Comparison of ENCODE assay signal across 14 cellular contexts in the genomic region with DNA sequence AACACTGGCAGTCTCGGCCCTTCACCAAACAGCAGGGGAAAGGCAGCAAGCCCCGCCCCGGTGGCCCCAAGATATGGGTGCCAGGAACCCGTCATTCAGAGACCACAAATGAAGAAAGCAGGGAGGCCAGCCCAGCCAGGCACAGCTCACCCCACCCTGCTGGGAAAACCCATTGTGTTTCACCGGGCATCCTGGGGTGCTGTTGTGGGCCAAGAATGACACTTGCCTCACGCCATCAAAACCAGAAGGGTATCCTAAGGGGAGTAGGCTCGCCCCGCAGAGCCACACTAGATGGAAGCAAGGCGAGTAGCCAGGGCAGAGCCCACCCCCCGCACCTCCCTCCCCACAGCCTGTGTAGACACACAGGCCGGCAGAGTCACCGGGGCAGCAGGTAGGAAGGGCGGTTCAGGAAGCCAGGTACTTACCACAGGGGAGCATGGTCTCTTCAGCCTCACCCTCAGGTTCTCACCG.
DNase-seq lines count a peak whose midpoint lies in the region; ATAC-seq, FAIRE-seq and TF ChIP-seq lines count a peak whose summit lies in the region.
"Had no signal": no experiment of that assay in that cellular context is flagged by ENCODE, and none has a peak within 500 bp of the region (broad histone marks: within the 10 kb centered on the region; RNA-seq: fewer than 3 reads in every experiment).

No MANE protein-coding gene starts in this region.

- no peaks in the 10 kb centered on the region for H3K9me3 Mint-ChIP-seq in natural killer cell treated with Interleukin-12 subunit alpha and Interleukin-12 subunit beta and Interleukin-15 and Interleukin-18, amount 100 ng/mL, for 72 hours
- no peaks in the 10 kb centered on the region for H3K9me3 Mint-ChIP-seq in natural killer cell
- H3K9me3 Mint-ChIP-seq in astrocyte (ENCODE audit: unreplicated experiment), result no peaks in the 10 kb centered on the region
- H3K9me3 Mint-ChIP-seq: stimulated activated naive CD8-positive, alpha-beta T cell treated with anti-CD3 and anti-CD28 coated beads, Interleukin-15, Interleukin-2, amounts not matched to agents 100 ng/mL and 50 ng/mL, for 24 hours had no signal

- CTCF ChIA-PET in A673 (lab: Charles Lee), result interaction anchor here (1.5 kb wide), 1 partner anchor 9 kb away, joined by 3 read pairs; no protein-coding TSS in a partner anchor

- H3K27ac ChIP-seq in astrocyte (ENCODE audit: low read depth, low read length), result no peak overlapping the region
- H3K27ac ChIP-seq in A673 (ENCODE audit: low read depth, low read length, poor library complexity, severe bottlenecking), result no peak overlapping the region

- H4K20me1 ChIP-seq in astrocyte (ENCODE audit: insufficient read depth, low read length), result no peaks in the 10 kb centered on the region

- H3K9me3 ChIP-seq in astrocyte (ENCODE audit: insufficient read depth, low read depth, low read length) (no peaks in the 10 kb centered on the region), A673 (ENCODE audit: low read depth, low read length, poor library complexity, severe bottlenecking) (no peaks in the 10 kb centered on the region)

- H3K27me3 ChIP-seq in astrocyte (ENCODE audit: insufficient read depth, low read length) (no peaks in the 10 kb centered on the region), A673 (replicated peaks; ENCODE audit: insufficient read depth, low read depth, low read length, poor library complexity) (no peaks in the 10 kb centered on the region)

- H3K27ac Mint-ChIP-seq in natural killer cell treated with Interleukin-12 subunit alpha and Interleukin-12 subunit beta and Interleukin-15 and Interleukin-18, amount 100 ng/mL, for 72 hours, result peak overlapping the region; percentile 28 to 69
- H3K27ac Mint-ChIP-seq in natural killer cell (no peak overlapping the region), astrocyte (ENCODE audit: unreplicated experiment) (no peak overlapping the region)

- no peak overlapping the region for H3K9ac ChIP-seq in astrocyte (ENCODE audit: low read length)

- no peak overlapping the region for H2AFZ ChIP-seq in astrocyte (ENCODE audit: low read depth, low read length)

- H3K4me3 Mint-ChIP-seq in natural killer cell treated with Interleukin-12 subunit alpha and Interleukin-12 subunit beta and Interleukin-15 and Interleukin-18, amount 100 ng/mL, for 72 hours, result peak overlapping the region; percentile 73
- H3K4me3 Mint-ChIP-seq in natural killer cell, result no peak overlapping the region
- no peak overlapping the region for H3K4me3 Mint-ChIP-seq in astrocyte (ENCODE audit: unreplicated experiment)

- H3K4me1 ChIP-seq in astrocyte (ENCODE audit: insufficient read depth, low read length) (peaks cover 13% of the 10 kb centered on the region), A673 (ENCODE audit: insufficient read depth, low read length, poor library complexity, severe bottlenecking) (peaks cover 10% of the 10 kb centered on the region)

- TF ChIP-seq CTCF in natural killer cell (IDR thresholded peaks at IDR 0.05), result no peak
- no peak for TF ChIP-seq CTCF in astrocyte (IDR thresholded peaks at IDR 0.05; ENCODE audit: insufficient read depth, low read depth, low read length)
- no peak for TF ChIP-seq CTCF in A673 (conservative IDR thresholded peaks at IDR 0.05; ENCODE audit: low read depth, low read length)

- peaks cover 6 to 8% of the 10 kb centered on the region in 2 donors for H3K4me1 Mint-ChIP-seq in natural killer cell treated with Interleukin-12 subunit alpha and Interleukin-12 subunit beta and Interleukin-15 and Interleukin-18, amount 100 ng/mL, for 72 hours (ENCODE audit: low read depth in 2 of 2)
- H3K4me1 Mint-ChIP-seq in natural killer cell (peaks cover 6 to 12% of the 10 kb centered on the region in 2 donors), astrocyte (ENCODE audit: low read depth, unreplicated experiment) (peaks cover 7% of the 10 kb centered on the region)

- ATAC-seq in natural killer cell treated with Interleukin-12 subunit alpha and Interleukin-12 subunit beta and Interleukin-15 and Interleukin-18, amount 100 ng/mL, for 72 hours, result peak; percentile 55 to 70
- no peak for ATAC-seq in natural killer cell
- peak; percentile 39 for ATAC-seq in HG02798 (IDR thresholded peaks at IDR 0.05; ENCODE audit: poor library complexity, unreplicated experiment)
- no peak for ATAC-seq in HG02840 (IDR thresholded peaks at IDR 0.05; ENCODE audit: low FRiP score, unreplicated experiment)
- no peak for ATAC-seq in HG03196 (IDR thresholded peaks at IDR 0.05; ENCODE audit: unreplicated experiment)

- no peaks in the 10 kb centered on the region for H3K79me2 ChIP-seq in astrocyte (ENCODE audit: insufficient read depth, low read length)

- peaks cover 20 to 35% of the 10 kb centered on the region in 2 donors for H3K27me3 Mint-ChIP-seq in natural killer cell treated with Interleukin-12 subunit alpha and Interleukin-12 subunit beta and Interleukin-15 and Interleukin-18, amount 100 ng/mL, for 72 hours
- H3K27me3 Mint-ChIP-seq in natural killer cell (ENCODE audit: low read depth in 2 of 2) (peaks cover 35 to 40% of the 10 kb centered on the region in 2 donors), astrocyte (ENCODE audit: low read depth, unreplicated experiment) (peaks cover 4% of the 10 kb centered on the region)

- no peaks in the 10 kb centered on the region for H3K36me3 ChIP-seq in astrocyte (ENCODE audit: insufficient read depth, low read length)
- H3K36me3 ChIP-seq in A673 (ENCODE audit: insufficient read depth, low read length, poor library complexity, severe bottlenecking), result no peaks in the 10 kb centered on the region

- intact Hi-C loops in natural killer cell (cut with micrococcal nuclease), result no loop called here
- intact Hi-C loops in A673 (cut with micrococcal nuclease; ENCODE audit: unreplicated experiment), result loop anchor here (5.0 kb wide), 2 partner anchors 58 to 543 kb away; no protein-coding TSS in a partner anchor

- POLR2A ChIA-PET in A673 (lab: Charles Lee; ENCODE audit: low non-redundant PET), result no interaction called here

- FAIRE-seq in astrocyte (lab: Jason Lieb, UNC), result no peak
- FAIRE-seq: K562, TTC549 had no signal

- H3K4me3 ChIP-seq in astrocyte (ENCODE audit: insufficient read depth, low read depth, low read length), result no peak overlapping the region
- no peak overlapping the region for H3K4me3 ChIP-seq in A673 (ENCODE audit: low read depth, low read length, poor library complexity, severe bottlenecking)
- H3K4me3 ChIP-seq: K562 had no signal

- BruUV-seq in A673 (replicated peaks; lab: Mats Ljungman, UMichigan), result no TSS peak

- DNase-seq in natural killer cell treated with Interleukin-12 subunit alpha and Interleukin-12 subunit beta and Interleukin-15 and Interleukin-18, amount 100 ng/mL, for 72 hours (ENCODE audit: low spot score), result no peak
- DNase-seq in natural killer cell (no peak), astrocyte (ENCODE audit: low read depth) (no peak), NCI-H748 (lab: John Stamatoyannopoulos, UW; ENCODE audit: unreplicated experiment) (no peak), A673 (ENCODE audit: low spot score) (no peak)
- DNase-seq: DND-41, occipital lobe, SHP77 had no signal

- H3K4me2 ChIP-seq in astrocyte (ENCODE audit: low read length), result peak overlapping the region; percentile 90

- H3K36me3 Mint-ChIP-seq in natural killer cell treated with Interleukin-12 subunit alpha and Interleukin-12 subunit beta and Interleukin-15 and Interleukin-18, amount 100 ng/mL, for 72 hours, result no peaks in the 10 kb centered on the region
- no peaks in the 10 kb centered on the region for H3K36me3 Mint-ChIP-seq in natural killer cell
- H3K36me3 Mint-ChIP-seq in astrocyte (ENCODE audit: low read depth, unreplicated experiment), result peaks cover 9% of the 10 kb centered on the region

Comparison
In these comparisons a context has a peak if more than half of its experiments do, and no peak if none do; other contexts are left out.
1. ATAC-seq: peak in natural killer cell treated with Interleukin-12 subunit alpha and Interleukin-12 subunit beta and Interleukin-15 and Interleukin-18, amount 100 ng/mL, for 72 hours (2 of 2) and HG02798 (single experiment); none in natural killer cell (0 of 3), HG02840 (single experiment) and HG03196 (single experiment).
2. H3K27ac Mint-ChIP-seq: peak in natural killer cell treated with Interleukin-12 subunit alpha and Interleukin-12 subunit beta and Interleukin-15 and Interleukin-18, amount 100 ng/mL, for 72 hours (2 of 2); none in natural killer cell (0 of 2) and astrocyte (single experiment).